In genomic region chr17:58400826-58401225, GRCh38 we compare ENCODE assay signal across 31 cellular contexts. TPM values are rescaled to one million over a fixed set of nuclear protein-coding genes. Genes with fewer than 3 reads are reported as not detected.
"Had no signal": no experiment of that assay in that cellular context is flagged by ENCODE, and none has a peak within 500 bp of the region (broad histone marks: within the 10 kb centered on the region; RNA-seq: fewer than 3 reads in every experiment).

No MANE protein-coding gene starts in this region.

- H3K9me3 Mint-ChIP-seq: activated CD4-positive, alpha-beta memory T cell treated with anti-CD3 and anti-CD28 coated beads for 36 hours; activated CD4-positive, alpha-beta T cell treated with anti-CD3 and anti-CD28 coated beads, Interleukin-2, amount 10 ng/mL, durations not matched to agents 24 days and 14 days; activated naive CD4-positive, alpha-beta T cell treated with anti-CD3 and anti-CD28 coated beads for 36 hours; activated T-helper 1 cell treated with anti-CD3 and anti-CD28 coated beads, Interleukin-12 subunit alpha, Interleukin-12 subunit beta, Interleukin-2, Interleukin-4 antibody, amounts not matched to agents 30 ng/mL and 10 ng/mL and 1 ng/mL, durations not matched to agents 14 hours and 24 hours and 36 hours; naive thymus-derived CD8-positive, alpha-beta T cell; neural crest cell; stimulated activated memory B cell treated with anti-CD40 and anti-IgM and Interleukin-4, amounts not matched to agents 10 μg/mL and 1 μg/mL and 100 μg/mL, for 72 hours; stimulated activated naive CD8-positive, alpha-beta T cell treated with anti-CD3 and anti-CD28 coated beads, Interleukin-15, amount 100 ng/mL, for 72 hours had no signal

- H3K36me3 Mint-ChIP-seq: activated CD4-positive, alpha-beta memory T cell treated with anti-CD3 and anti-CD28 coated beads for 36 hours had no signal

- DNase-seq: activated CD4-positive, alpha-beta memory T cell treated with anti-CD3 and anti-CD28 coated beads for 36 hours; activated CD4-positive, alpha-beta T cell treated with anti-CD3 and anti-CD28 coated beads, Interleukin-2, amount 10 ng/mL, durations not matched to agents 24 days and 14 days; activated CD4-positive, CD25-positive, alpha-beta regulatory T cell treated with anti-CD3 and anti-CD28 coated beads, Interleukin-2, amount 50 U/mL, for 72 hours; activated CD8-positive, alpha-beta memory T cell treated with anti-CD3 and anti-CD28 coated beads, Interleukin-2, amount 50 U/mL, for 4 hours; activated effector memory CD4-positive, alpha-beta T cell treated with anti-CD3 and anti-CD28 coated beads, Interleukin-2, amount 50 U/mL, for 16 hours; activated naive CD4-positive, alpha-beta T cell treated with anti-CD3 and anti-CD28 coated beads for 36 hours; activated T-cell treated with anti-CD3 and anti-CD28 coated beads, Interleukin-2, amount 50 U/mL, for 1 hour; dorsolateral prefrontal cortex; effector memory CD4-positive, alpha-beta T cell; erythroblast; islet precursor cell; left colon; naive thymus-derived CD8-positive, alpha-beta T cell; nucleus accumbens; pancreas; retina; sigmoid colon; stimulated activated CD4-positive, alpha-beta T cell treated with anti-CD3 and anti-CD28 coated beads, Interleukin-1b, Interleukin-23, amount 100 ng/mL, for 48 hours; stimulated activated CD4-positive, alpha-beta T cell treated with anti-CD3 and anti-CD28 coated beads, Interleukin-4, amount 100 ng/mL, for 4 hours; stimulated activated CD8-positive, alpha-beta memory T cell treated with anti-CD3 and anti-CD28 coated beads, Interleukin-4, amount 100 ng/mL, for 48 hours; stimulated activated naive CD8-positive, alpha-beta T cell treated with anti-CD3 and anti-CD28 coated beads, Interleukin-15, amount 100 ng/mL, for 72 hours; tibial artery had no signal

- H3K4me1 ChIP-seq: gastroesophageal sphincter, sigmoid colon, tibial artery had no signal

- H3K27ac ChIP-seq: coronary artery, gastroesophageal sphincter, hepatocyte, pancreas, prostate gland, sigmoid colon, tibial artery had no signal

- H3K4me3 Mint-ChIP-seq: activated CD4-positive, alpha-beta memory T cell treated with anti-CD3 and anti-CD28 coated beads for 36 hours; activated CD4-positive, alpha-beta T cell treated with anti-CD3 and anti-CD28 coated beads, Interleukin-2, amount 10 ng/mL, durations not matched to agents 24 days and 14 days; activated naive CD4-positive, alpha-beta T cell treated with anti-CD3 and anti-CD28 coated beads for 36 hours; activated T-helper 1 cell treated with anti-CD3 and anti-CD28 coated beads, Interleukin-12 subunit alpha, Interleukin-12 subunit beta, Interleukin-2, Interleukin-4 antibody, amounts not matched to agents 30 ng/mL and 10 ng/mL and 1 ng/mL, durations not matched to agents 14 hours and 24 hours and 36 hours; naive thymus-derived CD8-positive, alpha-beta T cell; neural crest cell; stimulated activated memory B cell treated with anti-CD40 and anti-IgM and Interleukin-4, amounts not matched to agents 10 μg/mL and 1 μg/mL and 100 μg/mL, for 72 hours; stimulated activated naive CD8-positive, alpha-beta T cell treated with anti-CD3 and anti-CD28 coated beads, Interleukin-15, amount 100 ng/mL, for 72 hours had no signal

- H3K27me3 ChIP-seq: dorsolateral prefrontal cortex, gastroesophageal sphincter, hepatocyte, pancreas, sigmoid colon had no signal

- H3K4me3 ChIP-seq: coronary artery, dorsolateral prefrontal cortex, gastroesophageal sphincter, hepatocyte, pancreas, prostate gland, sigmoid colon, smooth muscle cell, tibial artery had no signal

- H3K9me3 ChIP-seq: gastroesophageal sphincter, pancreas, prostate gland, sigmoid colon, tibial artery had no signal

- H3K27ac Mint-ChIP-seq: activated CD4-positive, alpha-beta memory T cell treated with anti-CD3 and anti-CD28 coated beads for 36 hours; activated CD4-positive, alpha-beta T cell treated with anti-CD3 and anti-CD28 coated beads, Interleukin-2, amount 10 ng/mL, durations not matched to agents 24 days and 14 days; activated naive CD4-positive, alpha-beta T cell treated with anti-CD3 and anti-CD28 coated beads for 36 hours; activated T-helper 1 cell treated with anti-CD3 and anti-CD28 coated beads, Interleukin-12 subunit alpha, Interleukin-12 subunit beta, Interleukin-2, Interleukin-4 antibody, amounts not matched to agents 30 ng/mL and 10 ng/mL and 1 ng/mL, durations not matched to agents 14 hours and 24 hours and 36 hours; naive thymus-derived CD8-positive, alpha-beta T cell; stimulated activated memory B cell treated with anti-CD40 and anti-IgM and Interleukin-4, amounts not matched to agents 10 μg/mL and 1 μg/mL and 100 μg/mL, for 72 hours; stimulated activated naive CD8-positive, alpha-beta T cell treated with anti-CD3 and anti-CD28 coated beads, Interleukin-15, amount 100 ng/mL, for 72 hours had no signal

- H2AFZ ChIP-seq: hepatocyte had no signal

- H3K4me2 ChIP-seq: hepatocyte, smooth muscle cell had no signal

- H3K36me3 ChIP-seq: gastroesophageal sphincter, pancreas, prostate gland, sigmoid colon, tibial artery had no signal

- H3K4me1 Mint-ChIP-seq: stimulated activated memory B cell treated with anti-CD40 and anti-IgM and Interleukin-4, amounts not matched to agents 10 μg/mL and 1 μg/mL and 100 μg/mL, for 72 hours had no signal

- ATAC-seq: gastroesophageal sphincter; naive thymus-derived CD8-positive, alpha-beta T cell; stimulated activated memory B cell treated with anti-CD40 and anti-IgM and Interleukin-4, amounts not matched to agents 10 μg/mL and 1 μg/mL and 100 μg/mL, for 72 hours; stimulated activated naive CD8-positive, alpha-beta T cell treated with anti-CD3 and anti-CD28 coated beads, Interleukin-15, amount 100 ng/mL, for 72 hours had no signal

- H3K27me3 Mint-ChIP-seq: activated CD4-positive, alpha-beta memory T cell treated with anti-CD3 and anti-CD28 coated beads for 36 hours; naive thymus-derived CD8-positive, alpha-beta T cell; stimulated activated memory B cell treated with anti-CD40 and anti-IgM and Interleukin-4, amounts not matched to agents 10 μg/mL and 1 μg/mL and 100 μg/mL, for 72 hours; stimulated activated naive CD8-positive, alpha-beta T cell treated with anti-CD3 and anti-CD28 coated beads, Interleukin-15, amount 100 ng/mL, for 72 hours had no signal

RNA-seq across cellular contexts. Expression of gene RNF43, which starts 16.5 kb away (rescaled TPM):
- total RNA-seq: fibroblast of villous mesenchyme had no signal
